In genomic region chr11:75170463-75171201, GRCh38 we compare ENCODE assay signal across 1 cellular context.
TF ChIP-seq lines count a peak whose summit lies in the region.

No MANE protein-coding gene starts in this region.

TF ChIP-seq in WTC11, 78 proteins besides CTCF, POLR2A, EP300 and RAD21 (continued from another document):
- TF ChIP-seq ZNF532 (CRISPR knock-in tag; IDR thresholded peaks at IDR 0.05; ENCODE audit: borderline replicate concordance) = no peak
- no peak for TF ChIP-seq NFYB (CRISPR knock-in tag; conservative IDR thresholded peaks at IDR 0.05; ENCODE audit: low read depth)
- TF ChIP-seq, protein P1, sequence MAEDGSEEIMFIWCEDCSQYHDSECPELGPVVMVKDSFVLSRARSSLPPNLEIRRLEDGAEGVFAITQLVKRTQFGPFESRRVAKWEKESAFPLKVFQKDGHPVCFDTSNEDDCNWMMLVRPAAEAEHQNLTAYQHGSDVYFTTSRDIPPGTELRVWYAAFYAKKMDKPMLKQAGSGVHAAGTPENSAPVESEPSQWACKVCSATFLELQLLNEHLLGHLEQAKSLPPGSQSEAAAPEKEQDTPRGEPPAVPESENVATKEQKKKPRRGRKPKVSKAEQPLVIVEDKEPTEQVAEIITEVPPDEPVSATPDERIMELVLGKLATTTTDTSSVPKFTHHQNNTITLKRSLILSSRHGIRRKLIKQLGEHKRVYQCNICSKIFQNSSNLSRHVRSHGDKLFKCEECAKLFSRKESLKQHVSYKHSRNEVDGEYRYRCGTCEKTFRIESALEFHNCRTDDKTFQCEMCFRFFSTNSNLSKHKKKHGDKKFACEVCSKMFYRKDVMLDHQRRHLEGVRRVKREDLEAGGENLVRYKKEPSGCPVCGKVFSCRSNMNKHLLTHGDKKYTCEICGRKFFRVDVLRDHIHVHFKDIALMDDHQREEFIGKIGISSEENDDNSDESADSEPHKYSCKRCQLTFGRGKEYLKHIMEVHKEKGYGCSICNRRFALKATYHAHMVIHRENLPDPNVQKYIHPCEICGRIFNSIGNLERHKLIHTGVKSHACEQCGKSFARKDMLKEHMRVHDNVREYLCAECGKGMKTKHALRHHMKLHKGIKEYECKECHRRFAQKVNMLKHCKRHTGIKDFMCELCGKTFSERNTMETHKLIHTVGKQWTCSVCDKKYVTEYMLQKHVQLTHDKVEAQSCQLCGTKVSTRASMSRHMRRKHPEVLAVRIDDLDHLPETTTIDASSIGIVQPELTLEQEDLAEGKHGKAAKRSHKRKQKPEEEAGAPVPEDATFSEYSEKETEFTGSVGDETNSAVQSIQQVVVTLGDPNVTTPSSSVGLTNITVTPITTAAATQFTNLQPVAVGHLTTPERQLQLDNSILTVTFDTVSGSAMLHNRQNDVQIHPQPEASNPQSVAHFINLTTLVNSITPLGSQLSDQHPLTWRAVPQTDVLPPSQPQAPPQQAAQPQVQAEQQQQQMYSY (CRISPR knock-in tag; IDR thresholded peaks at IDR 0.05) = no peak
- no peak for TF ChIP-seq STAT6 (CRISPR knock-in tag; conservative IDR thresholded peaks at IDR 0.05; ENCODE audit: low read depth)
- TF ChIP-seq, protein P2, sequence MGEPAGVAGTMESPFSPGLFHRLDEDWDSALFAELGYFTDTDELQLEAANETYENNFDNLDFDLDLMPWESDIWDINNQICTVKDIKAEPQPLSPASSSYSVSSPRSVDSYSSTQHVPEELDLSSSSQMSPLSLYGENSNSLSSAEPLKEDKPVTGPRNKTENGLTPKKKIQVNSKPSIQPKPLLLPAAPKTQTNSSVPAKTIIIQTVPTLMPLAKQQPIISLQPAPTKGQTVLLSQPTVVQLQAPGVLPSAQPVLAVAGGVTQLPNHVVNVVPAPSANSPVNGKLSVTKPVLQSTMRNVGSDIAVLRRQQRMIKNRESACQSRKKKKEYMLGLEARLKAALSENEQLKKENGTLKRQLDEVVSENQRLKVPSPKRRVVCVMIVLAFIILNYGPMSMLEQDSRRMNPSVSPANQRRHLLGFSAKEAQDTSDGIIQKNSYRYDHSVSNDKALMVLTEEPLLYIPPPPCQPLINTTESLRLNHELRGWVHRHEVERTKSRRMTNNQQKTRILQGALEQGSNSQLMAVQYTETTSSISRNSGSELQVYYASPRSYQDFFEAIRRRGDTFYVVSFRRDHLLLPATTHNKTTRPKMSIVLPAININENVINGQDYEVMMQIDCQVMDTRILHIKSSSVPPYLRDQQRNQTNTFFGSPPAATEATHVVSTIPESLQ (CRISPR knock-in tag; IDR thresholded peaks at IDR 0.05) = no peak
- TF ChIP-seq TCF7 (CRISPR knock-in tag; IDR thresholded peaks at IDR 0.05; ENCODE audit: low read depth) = no peak
- TF ChIP-seq FOXJ3 (CRISPR knock-in tag; IDR thresholded peaks at IDR 0.05; ENCODE audit: borderline replicate concordance) = no peak
- no peak for TF ChIP-seq SMAD4 (CRISPR knock-in tag; IDR thresholded peaks at IDR 0.05)
